Comparison of ENCODE assay signal across 8 cellular contexts in genomic region chr20:48488635-48489034, GRCh38.
DNase-seq lines count a peak whose midpoint lies in the region; ATAC-seq and TF ChIP-seq lines count a peak whose summit lies in the region.
"Not testable (repeated sequence)": the region's sequence is repeated elsewhere in the genome, so short reads cannot be mapped to it uniquely, and the experiment has no call there.

No MANE protein-coding gene starts in this region.

- peaks cover 0 to 14% of the 10 kb centered on the region in 2 experiments; a peak in 2 of 4 replicates for H3K4me1 ChIP-seq in HCT116 (ENCODE audit: control insufficient read depth in 1 of 2, insufficient read depth in 2 of 2, low read length in 2 of 2)
- H3K4me1 ChIP-seq in OCI-LY3 (ENCODE audit: low read length): peaks cover 39% of the 10 kb centered on the region

- not testable (repeated sequence) for TF ChIP-seq RAD21 in HCT116 (IDR thresholded peaks at IDR 0.05; ENCODE audit: low read depth)

- peak overlapping the region; percentile 41 for H3K4me2 ChIP-seq in HCT116 (ENCODE audit: low read length)
- peak overlapping the region; percentile 87 for H3K4me2 ChIP-seq in OCI-LY3 (ENCODE audit: low read length)

- not testable (repeated sequence) for H3K36me3 ChIP-seq in HCT116 (ENCODE audit: control insufficient read depth in 1 of 2, insufficient read depth in 2 of 2, low read length in 2 of 2); OCI-LY3 (replicated peaks; ENCODE audit: low read depth, low read length)

- not testable (repeated sequence) for TF ChIP-seq POLR2A in HCT116 (IDR thresholded peaks at IDR 0.05; ENCODE audit: borderline replicate concordance, extremely low read depth, insufficient read depth, insufficient read length)

- intact Hi-C loops in Calu3 (cut with micrococcal nuclease; ENCODE audit: unreplicated experiment): loop anchor here (5.0 kb wide), 1 partner anchor 434 kb away; the partner anchor contains the start of gene ARFGEF2
- intact Hi-C loops in HCT116 (cut with micrococcal nuclease): not testable (repeated sequence)

- not testable (repeated sequence) for TF ChIP-seq CTCF in Calu3 (IDR thresholded peaks at IDR 0.05; ENCODE audit: unreplicated experiment); HCT116 (IDR thresholded peaks at IDR 0.05 in 2 of 3, conservative IDR thresholded peaks at IDR 0.05 in 1 of 3; ENCODE audit: borderline replicate concordance in 1 of 3, insufficient read depth in 1 of 3, low read depth in 2 of 3, low read length in 2 of 3); OCI-LY3 (IDR thresholded peaks at IDR 0.05; ENCODE audit: low read depth, low read length)

- H3K27ac Mint-ChIP-seq in Calu3 (ENCODE audit: unreplicated experiment); activated T-helper 17 cell treated with anti-CD3 and anti-CD28 coated beads, Interleukin-2, amount 50 U/mL, for 72 hours: not testable (repeated sequence)
- H3K27ac Mint-ChIP-seq in stimulated activated memory B cell treated with anti-CD40 and anti-IgM and Interleukin-4, amounts not matched to agents 10 μg/mL and 1 μg/mL and 100 μg/mL, for 72 hours: peak overlapping the region; percentile 72

- H3K4me1 Mint-ChIP-seq in Calu3 (ENCODE audit: low read depth, unreplicated experiment): peaks cover 52% of the 10 kb centered on the region
- not testable (repeated sequence) for H3K4me1 Mint-ChIP-seq in activated T-helper 17 cell treated with anti-CD3 and anti-CD28 coated beads, Interleukin-2, amount 50 U/mL, for 72 hours
- peaks cover 41% of the 10 kb centered on the region for H3K4me1 Mint-ChIP-seq in stimulated activated memory B cell treated with anti-CD40 and anti-IgM and Interleukin-4, amounts not matched to agents 10 μg/mL and 1 μg/mL and 100 μg/mL, for 72 hours

- not testable (repeated sequence) for BruUV-seq in Calu3 (replicated peaks; lab: Mats Ljungman, UMichigan); HCT116 (replicated peaks; lab: Mats Ljungman, UMichigan)

- not testable (repeated sequence) for H2AFZ ChIP-seq in HCT116 (ENCODE audit: low read depth, low read length, poor library complexity, severe bottlenecking)
- H2AFZ ChIP-seq in OCI-LY3 (ENCODE audit: low read depth, low read length): peak overlapping the region; percentile 48; the same call in 1 of the 2 replicates

- not testable (repeated sequence) for H3K9ac ChIP-seq in HCT116 (ENCODE audit: low read length)
- peak overlapping the region; percentile 18; the same call in 1 of the 2 replicates for H3K9ac ChIP-seq in OCI-LY3 (ENCODE audit: low read length)

- H3K27me3 Mint-ChIP-seq in Calu3 (ENCODE audit: unreplicated experiment): peaks cover 21% of the 10 kb centered on the region
- H3K27me3 Mint-ChIP-seq in activated T-helper 17 cell treated with anti-CD3 and anti-CD28 coated beads, Interleukin-2, amount 50 U/mL, for 72 hours: peaks cover 39% of the 10 kb centered on the region
- peaks cover 38% of the 10 kb centered on the region for H3K27me3 Mint-ChIP-seq in stimulated activated memory B cell treated with anti-CD40 and anti-IgM and Interleukin-4, amounts not matched to agents 10 μg/mL and 1 μg/mL and 100 μg/mL, for 72 hours

- POLR2A ChIA-PET in HCT116 (lab: Charles Lee): not testable (repeated sequence)

- H3K27me3 ChIP-seq in HCT116 (ENCODE audit: insufficient read depth, low read length); OCI-LY3 (ENCODE audit: low read depth, low read length): not testable (repeated sequence)

- H3K9me3 ChIP-seq in HCT116 (ENCODE audit: control insufficient read depth in 1 of 2, insufficient read depth in 1 of 2, low read depth in 1 of 2, low read length in 2 of 2); OCI-LY3 (ENCODE audit: insufficient read depth, low read length): not testable (repeated sequence)

- H3K4me3 Mint-ChIP-seq in Calu3 (ENCODE audit: low read depth, unreplicated experiment); activated T-helper 17 cell treated with anti-CD3 and anti-CD28 coated beads, Interleukin-2, amount 50 U/mL, for 72 hours: not testable (repeated sequence)
- H3K4me3 Mint-ChIP-seq in stimulated activated memory B cell treated with anti-CD40 and anti-IgM and Interleukin-4, amounts not matched to agents 10 μg/mL and 1 μg/mL and 100 μg/mL, for 72 hours: peak overlapping the region; percentile 68

- H3K4me3 ChIP-seq in HCT116 (replicated peaks in 1 of 2; ENCODE audit: low read depth in 1 of 2, low read length in 2 of 2): not testable (repeated sequence)
- peak overlapping the region; percentile 61 for H3K4me3 ChIP-seq in OCI-LY3 (ENCODE audit: low read length)

- CTCF ChIA-PET in Calu3 (lab: Charles Lee): interaction anchor here (1.8 to 2.2 kb wide), 2 partner anchors 42 to 132 kb away, joined by 5 to 15 read pairs; no protein-coding TSS in a partner anchor
- CTCF ChIA-PET in HCT116 (lab: Charles Lee): not testable (repeated sequence)

- H3K36me3 Mint-ChIP-seq in Calu3 (ENCODE audit: insufficient read depth, unreplicated experiment); activated T-helper 17 cell treated with anti-CD3 and anti-CD28 coated beads, Interleukin-2, amount 50 U/mL, for 72 hours (ENCODE audit: low read depth); stimulated activated memory B cell treated with anti-CD40 and anti-IgM and Interleukin-4, amounts not matched to agents 10 μg/mL and 1 μg/mL and 100 μg/mL, for 72 hours: not testable (repeated sequence)

- not testable (repeated sequence) for H3K9me3 Mint-ChIP-seq in Calu3 (ENCODE audit: low read depth, unreplicated experiment); activated T-helper 17 cell treated with anti-CD3 and anti-CD28 coated beads, Interleukin-2, amount 50 U/mL, for 72 hours; stimulated activated memory B cell treated with anti-CD40 and anti-IgM and Interleukin-4, amounts not matched to agents 10 μg/mL and 1 μg/mL and 100 μg/mL, for 72 hours

- H3K79me2 ChIP-seq in HCT116 (ENCODE audit: insufficient read depth, low read length); OCI-LY3 (ENCODE audit: low read length): not testable (repeated sequence)

- H3K9me2 ChIP-seq in HCT116 (ENCODE audit: insufficient read depth): not testable (repeated sequence)

- not testable (repeated sequence) for H4K20me1 ChIP-seq in HCT116 (ENCODE audit: insufficient read depth); OCI-LY3 (ENCODE audit: insufficient read depth, low read length)

- RAD21 ChIA-PET in HCT116 (lab: Charles Lee; ENCODE audit: low non-redundant PET in 1 of 2, low total read pairs in 2 of 2, uncharacterized antibody in 2 of 2, unreplicated experiment in 2 of 2): not testable (repeated sequence)

- ATAC-seq in GM19025 (IDR thresholded peaks at IDR 0.05; ENCODE audit: low read depth, unreplicated experiment): peak; percentile 44
- peak; percentile 70 for ATAC-seq in HCT116
- ATAC-seq in HG03378 (IDR thresholded peaks at IDR 0.05; ENCODE audit: unreplicated experiment): peak; percentile 65
- peak; percentile 46 for ATAC-seq in activated T-helper 17 cell treated with anti-CD3 and anti-CD28 coated beads, Interleukin-2, amount 50 U/mL, for 72 hours (replicated peaks)
- peak; percentile 79 for ATAC-seq in stimulated activated memory B cell treated with anti-CD40 and anti-IgM and Interleukin-4, amounts not matched to agents 10 μg/mL and 1 μg/mL and 100 μg/mL, for 72 hours

- not testable (repeated sequence) for H3K27ac ChIP-seq in HCT116 (ENCODE audit: low read depth, low read length)
- peak overlapping the region; percentile 61 for H3K27ac ChIP-seq in OCI-LY3 (ENCODE audit: low read length)

- DNase-seq in Calu3 (peak; percentile 52), kidney tubule cell (ENCODE audit: low spot score) (peak; percentile 29)
- not testable (repeated sequence) for DNase-seq in HCT116 (ENCODE audit: low read depth, low spot score)

TF ChIP-seq in HCT116, 20 proteins besides CTCF, POLR2A, EP300 and RAD21:
- peak; percentile 38; the same call in 1 of the 2 replicates for TF ChIP-seq JUND (IDR thresholded peaks at IDR 0.05)
TF ChIP-seq in HCT116: peak in this region for 1; not testable (repeated sequence) for 19.
